Comparison of ENCODE assay signal across 19 cellular contexts in the genomic region with DNA sequence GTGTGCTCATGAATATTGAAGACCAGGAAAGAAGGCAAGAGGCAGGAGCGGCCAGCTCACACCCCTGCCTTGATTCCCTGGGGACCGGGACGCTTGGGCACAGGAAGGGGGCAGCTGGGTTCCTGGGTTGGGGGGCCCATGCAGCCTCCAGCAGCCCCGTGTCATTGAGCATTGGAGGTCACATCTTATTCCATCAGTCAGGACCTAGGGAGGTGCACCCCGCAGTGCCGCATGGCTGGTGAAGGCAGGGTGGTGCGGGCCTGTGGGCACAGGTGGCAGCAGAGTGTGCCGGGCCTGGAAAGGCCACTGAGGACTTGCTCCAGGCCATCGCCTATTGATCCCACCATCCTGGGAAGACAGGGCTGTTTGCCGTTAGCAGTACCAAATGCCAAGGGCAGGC.
DNase-seq lines count a peak whose midpoint lies in the region; ATAC-seq, FAIRE-seq and TF ChIP-seq lines count a peak whose summit lies in the region.
"Had no signal": no experiment of that assay in that cellular context is flagged by ENCODE, and none has a peak within 500 bp of the region (broad histone marks: within the 10 kb centered on the region; RNA-seq: fewer than 3 reads in every experiment).

No MANE protein-coding gene starts in this region.

- H3K56ac ChIP-seq in H9 (ENCODE audit: insufficient read length, low read depth, low read length) = no peak overlapping the region

- H2BK120ac ChIP-seq in H9 (ENCODE audit: low read depth, low read length, poor library complexity, severe bottlenecking) = no peak overlapping the region

- H3K4me2 ChIP-seq in astrocyte (ENCODE audit: low read length) (no peak overlapping the region), H9 (ENCODE audit: insufficient read depth, insufficient read length, low read length) (no peak overlapping the region)

- H3K79me2 ChIP-seq in astrocyte (ENCODE audit: insufficient read depth, low read length) = no peaks in the 10 kb centered on the region
- no peaks in the 10 kb centered on the region for H3K79me2 ChIP-seq in H9 (ENCODE audit: insufficient read depth, low read length)

- intact Hi-C loops in breast epithelium (cut with DNase I; ENCODE audit: low total_unique reads) (no loop called here), kidney (cut with DNase I) (no loop called here), sciatic nerve (cut with DNase I) (no loop called here)

- no peak overlapping the region for H4K5ac ChIP-seq in H9 (ENCODE audit: insufficient read length, low read depth, low read length)

- no peak overlapping the region for H3K27ac ChIP-seq in astrocyte (ENCODE audit: low read depth, low read length)
- peak overlapping the region; percentile 68 to 76 for H3K27ac ChIP-seq in breast epithelium
- peak overlapping the region; percentile 32 to 69 for H3K27ac ChIP-seq in kidney (ENCODE audit: low read depth in 2 of 2, low read length in 2 of 2)
- H3K27ac ChIP-seq in coronary artery = no peak overlapping the region
- H3K27ac ChIP-seq in H9 (ENCODE audit: insufficient read length, low read depth, low read length) = no peak overlapping the region

- WGBS in H9 (ENCODE audit: extremely low coverage, insufficient read length, low lambda C conversion rate) = no CpG with 5 or more reads among the region's 10 CpGs

- H2BK12ac ChIP-seq in H9 (ENCODE audit: insufficient read length, low read depth, low read length) = no peak overlapping the region

- no peaks in the 10 kb centered on the region for H3K79me1 ChIP-seq in H9 (ENCODE audit: insufficient read depth, low read depth, low read length, poor library complexity, severe bottlenecking)

- H3K23ac ChIP-seq in H9 (ENCODE audit: insufficient read length, low read depth, low read length) = no peak overlapping the region

- H3K4me1 ChIP-seq in astrocyte (ENCODE audit: insufficient read depth, low read length) (no peaks in the 10 kb centered on the region), breast epithelium (no peaks in the 10 kb centered on the region), kidney (ENCODE audit: control insufficient read depth in 1 of 2, insufficient read depth in 1 of 2, low read depth in 1 of 2, low read length in 2 of 2) (peaks cover 4 to 5% of the 10 kb centered on the region in 2 donors), H9 (ENCODE audit: insufficient read depth, low read length) (no peaks in the 10 kb centered on the region)

- no peak overlapping the region for H2BK15ac ChIP-seq in H9 (ENCODE audit: low read depth, low read length)

- H4K8ac ChIP-seq in H9 (replicated peaks; ENCODE audit: insufficient read length, low read depth, low read length) = no peak overlapping the region

- no peak for TF ChIP-seq POLR2A in breast epithelium (IDR thresholded peaks at IDR 0.05)

- no peak overlapping the region for H2AK5ac ChIP-seq in H9 (ENCODE audit: insufficient read length, low read length)

- no peaks in the 10 kb centered on the region for H3K23me2 ChIP-seq in H9 (ENCODE audit: insufficient read length, low read depth, low read length, poor library complexity, severe bottlenecking)

- H4K91ac ChIP-seq in H9 (ENCODE audit: insufficient read length, low read depth, low read length) = no peak overlapping the region

- H3K36me3 Mint-ChIP-seq in astrocyte (ENCODE audit: low read depth, unreplicated experiment) = no peaks in the 10 kb centered on the region
- H3K36me3 Mint-ChIP-seq in type B pancreatic cell = no peaks in the 10 kb centered on the region
- H3K36me3 Mint-ChIP-seq in H9 (ENCODE audit: insufficient read depth in 1 of 3, low read depth in 3 of 3) = no peaks in the 10 kb centered on the region
- H3K36me3 Mint-ChIP-seq: CD4-positive, alpha-beta memory T cell had no signal

- H3K9me3 Mint-ChIP-seq in astrocyte (ENCODE audit: unreplicated experiment) = peaks cover 10% of the 10 kb centered on the region
- no peaks in the 10 kb centered on the region for H3K9me3 Mint-ChIP-seq in type B pancreatic cell
- no peaks in the 10 kb centered on the region; a peak in 1 of 5 replicates for H3K9me3 Mint-ChIP-seq in H9

- H3K4ac ChIP-seq in H9 (ENCODE audit: low read depth, low read length) = no peak overlapping the region

- FAIRE-seq in astrocyte (lab: Jason Lieb, UNC) = no peak
- FAIRE-seq in kidney (lab: Jason Lieb, UNC) = no peak
- FAIRE-seq: GM12891, GM18507, H54 had no signal

- H4K20me1 ChIP-seq in astrocyte (ENCODE audit: insufficient read depth, low read length) (no peaks in the 10 kb centered on the region), H9 (ENCODE audit: control insufficient read depth, insufficient read depth, insufficient read length) (no peaks in the 10 kb centered on the region)

- no peak overlapping the region; the same call in 1 of the 2 replicates for H3K14ac ChIP-seq in H9 (ENCODE audit: insufficient read depth, low read length)

- H3K4me3 ChIP-seq in astrocyte (ENCODE audit: insufficient read depth, low read depth, low read length) (no peak overlapping the region), breast epithelium (no peak overlapping the region), kidney (ENCODE audit: low read length in 2 of 2) (no peak overlapping the region), coronary artery (no peak overlapping the region)

- peaks cover 34% of the 10 kb centered on the region for H3K27me3 Mint-ChIP-seq in astrocyte (ENCODE audit: low read depth, unreplicated experiment)
- H3K27me3 Mint-ChIP-seq in type B pancreatic cell = peaks cover 5% of the 10 kb centered on the region
- peaks cover 22% of the 10 kb centered on the region for H3K27me3 Mint-ChIP-seq in H9 (ENCODE audit: low read depth)

- no peak overlapping the region for H3T11ph ChIP-seq in H9 (ENCODE audit: low read length)

- no peaks in the 10 kb centered on the region for H3K36me3 ChIP-seq in astrocyte (ENCODE audit: insufficient read depth, low read length)
- H3K36me3 ChIP-seq in breast epithelium = no peaks in the 10 kb centered on the region
- H3K36me3 ChIP-seq in kidney (ENCODE audit: control insufficient read depth in 1 of 2, insufficient read depth in 2 of 2, low read length in 2 of 2) = no peaks in the 10 kb centered on the region

- H3K4me3 Mint-ChIP-seq in astrocyte (ENCODE audit: unreplicated experiment) (no peak overlapping the region), type B pancreatic cell (no peak overlapping the region), H9 (no peak overlapping the region)
- H3K4me3 Mint-ChIP-seq: CD4-positive, alpha-beta memory T cell had no signal

- DNase-seq in astrocyte (ENCODE audit: low read depth) (no peak), breast epithelium (ENCODE audit: low spot score in 2 of 2) (no peak), kidney (no peak), type B pancreatic cell (ENCODE audit: extremely low spot score, unreplicated experiment) (no peak), coronary artery (ENCODE audit: low spot score) (no peak), sciatic nerve (ENCODE audit: low spot score) (no peak), H9 (no peak)
- DNase-seq: C1 segment of cervical spinal cord; Calu3; CD4-positive, alpha-beta memory T cell; COR-L47; DMS53; DMS79 treated with DMSO at 0.1 percent for 48 hours; GF-D8; GOT3; HCEC 1CT had no signal

- H3K27ac Mint-ChIP-seq in astrocyte (ENCODE audit: unreplicated experiment) (peak overlapping the region; percentile 64), type B pancreatic cell (peak overlapping the region; percentile 66), H9 (no peak overlapping the region)
- H3K27ac Mint-ChIP-seq: CD4-positive, alpha-beta memory T cell had no signal

- no peak for TF ChIP-seq CTCF in astrocyte (IDR thresholded peaks at IDR 0.05; ENCODE audit: insufficient read depth, low read depth, low read length)
- no peak for TF ChIP-seq CTCF in breast epithelium (IDR thresholded peaks at IDR 0.05)
- no peak for TF ChIP-seq CTCF in kidney (IDR thresholded peaks at IDR 0.05; ENCODE audit: borderline replicate concordance, extremely low read depth, insufficient read depth)
- no peak for TF ChIP-seq CTCF in type B pancreatic cell (conservative IDR thresholded peaks at IDR 0.05)
- TF ChIP-seq CTCF in coronary artery (IDR thresholded peaks at IDR 0.05) = no peak
- TF ChIP-seq CTCF in H9 (conservative IDR thresholded peaks at IDR 0.05) = no peak

- H2BK5ac ChIP-seq in H9 (ENCODE audit: insufficient read length, low read length) = no peak overlapping the region

- no peaks in the 10 kb centered on the region for H3K4me1 Mint-ChIP-seq in astrocyte (ENCODE audit: low read depth, unreplicated experiment)
- H3K4me1 Mint-ChIP-seq in type B pancreatic cell (ENCODE audit: unreplicated experiment) = no peaks in the 10 kb centered on the region
- H3K4me1 Mint-ChIP-seq in H9 = peaks cover 4 to 12% of the 10 kb centered on the region in 2 experiments; a peak in 3 of 4 replicates
- H3K4me1 Mint-ChIP-seq: CD4-positive, alpha-beta memory T cell had no signal

- H3K9me3 ChIP-seq in astrocyte (ENCODE audit: insufficient read depth, low read depth, low read length) (no peaks in the 10 kb centered on the region), breast epithelium (peaks cover 0 to 10% of the 10 kb centered on the region in 2 donors), kidney (ENCODE audit: control insufficient read depth in 1 of 2, low read length in 2 of 2) (peaks cover 0 to 2% of the 10 kb centered on the region in 2 donors), H9 (ENCODE audit: control insufficient read depth, low read depth, low read length) (no peaks in the 10 kb centered on the region)

- H3K18ac ChIP-seq in H9 (ENCODE audit: insufficient read length, low read depth, low read length) = no peak overlapping the region

- H2AFZ ChIP-seq in astrocyte (ENCODE audit: low read depth, low read length) (no peak overlapping the region), H9 (ENCODE audit: low read length) (no peak overlapping the region)

- H3K27me3 ChIP-seq in astrocyte (ENCODE audit: insufficient read depth, low read length) = peaks cover 16% of the 10 kb centered on the region
- peaks cover 0 to 8% of the 10 kb centered on the region in 2 donors for H3K27me3 ChIP-seq in breast epithelium
- H3K27me3 ChIP-seq in H9 (ENCODE audit: insufficient read depth, low read length) = no peaks in the 10 kb centered on the region

- H3K9ac ChIP-seq in astrocyte (ENCODE audit: low read length) (no peak overlapping the region), kidney (ENCODE audit: low read length in 2 of 2) (no peak overlapping the region), H9 (ENCODE audit: extremely low read depth, insufficient read length, low read length) (no peak overlapping the region)

- ATAC-seq in sciatic nerve = no peak

- H2BK20ac ChIP-seq in H9 (ENCODE audit: low read depth, low read length, poor library complexity, severe bottlenecking) = no peak overlapping the region

Comparison
In these comparisons a context has a peak if more than half of its experiments do, and no peak if none do; other contexts are left out.
1. H3K27ac ChIP-seq: peak in breast epithelium (2 of 2) and kidney (2 of 2); none in astrocyte (single experiment), coronary artery (0 of 2) and H9 (single experiment).
2. H3K27ac Mint-ChIP-seq: peak in astrocyte (single experiment) and type B pancreatic cell (single experiment); none in H9 (0 of 3).